11 cellular contexts compared by ENCODE assay signal in the genomic region with DNA sequence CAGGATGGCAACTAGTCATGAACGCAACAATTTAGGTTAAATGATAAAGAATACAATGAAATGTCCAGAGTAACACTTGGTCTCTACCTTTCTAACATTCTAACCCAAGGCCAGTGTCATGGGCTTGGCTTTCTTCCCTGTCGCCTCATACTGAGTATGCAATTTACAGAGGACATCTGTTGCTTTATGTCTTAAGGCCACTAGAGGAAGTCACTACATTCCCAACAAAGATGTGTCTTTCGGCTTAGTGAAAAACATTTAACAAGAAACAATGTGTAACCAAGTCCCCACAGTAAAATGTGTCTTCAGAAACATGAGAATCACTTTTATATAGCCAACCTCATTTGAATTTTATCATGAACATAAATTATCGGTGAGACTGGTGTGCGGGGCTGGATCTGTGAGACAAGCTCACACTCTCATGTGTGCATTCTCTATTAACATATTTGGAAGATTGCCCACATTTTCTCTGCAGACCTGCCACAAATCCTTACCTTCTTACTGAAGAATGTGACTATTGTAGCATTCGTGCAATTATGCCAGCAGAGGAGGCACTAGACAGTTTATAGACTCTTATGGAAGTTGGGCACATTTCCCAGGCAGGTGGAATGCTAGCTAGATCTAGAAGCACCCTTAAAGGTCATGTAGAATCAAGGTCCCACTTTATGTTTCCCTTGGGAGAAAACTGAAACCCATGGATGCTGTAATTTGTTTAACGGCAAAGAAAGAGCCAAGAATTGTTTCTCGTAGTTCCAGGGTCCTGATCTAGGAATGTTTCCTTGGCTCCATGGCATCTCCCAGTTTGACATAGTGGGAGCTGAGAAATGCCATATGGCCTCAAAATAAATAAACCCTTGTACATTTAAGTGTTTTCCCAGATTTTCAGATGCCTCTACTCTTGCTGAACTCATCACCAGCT.
A peak's percentile ranks its signal among the peaks of the same experiment; 100 is the strongest.
DNase-seq lines count a peak whose midpoint lies in the region; TF ChIP-seq lines count a peak whose summit lies in the region.
"Had no signal": no experiment of that assay in that cellular context is flagged by ENCODE, and none has a peak within 500 bp of the region (broad histone marks: within the 10 kb centered on the region; RNA-seq: fewer than 3 reads in every experiment).

No MANE protein-coding gene starts in this region.

- CTCF ChIA-PET in RWPE1 (lab: Yijun Ruan, JAX): no interaction called here

- no peaks in the 10 kb centered on the region for H3K9me3 ChIP-seq in Loucy (ENCODE audit: insufficient read depth, low read depth, low read length)
- H3K9me3 ChIP-seq: tibial artery had no signal

- no peak overlapping the region for H3K27ac ChIP-seq in RWPE1
- H3K27ac ChIP-seq: tibial artery had no signal

- H3K36me3 ChIP-seq in Loucy (ENCODE audit: insufficient read depth, low read length): no peaks in the 10 kb centered on the region
- H3K36me3 ChIP-seq: tibial artery had no signal

- no peak overlapping the region; the same call in 1 of the 2 replicates for H2AFZ ChIP-seq in Loucy (ENCODE audit: low read length)

- no peaks in the 10 kb centered on the region for H4K20me1 ChIP-seq in Loucy (ENCODE audit: insufficient read depth, low read length, poor library complexity, severe bottlenecking)

- H3K4me2 ChIP-seq in Loucy (ENCODE audit: low read depth, low read length, poor library complexity, severe bottlenecking): no peak overlapping the region

- TF ChIP-seq CTCF in Loucy (conservative IDR thresholded peaks at IDR 0.05; ENCODE audit: low read length) (peak; percentile 55), lower leg skin (IDR thresholded peaks at IDR 0.05) (no peak), RWPE1 (conservative IDR thresholded peaks at IDR 0.05; ENCODE audit: low read depth) (no peak)

- intact Hi-C loops in lower leg skin (cut with DNase I; ENCODE audit: low total_unique reads): no loop called here

- WGBS in lower leg skin, 2 donors: 52 to 64% methylated on average over 8 of the region's 8 CpGs

- no peaks in the 10 kb centered on the region for H3K9me2 ChIP-seq in Loucy (replicated peaks; ENCODE audit: low read depth, low read length)

- no peaks in the 10 kb centered on the region for H3K4me1 ChIP-seq in Loucy (ENCODE audit: insufficient read depth, low read length, poor library complexity, severe bottlenecking)

- no peaks in the 10 kb centered on the region for H3K27me3 ChIP-seq in Loucy (ENCODE audit: insufficient read depth, low read length, poor library complexity, severe bottlenecking)
- H3K27me3 ChIP-seq: tibial artery had no signal

- DNase-seq in DMS153 treated with DMSO at 0.1 percent for 48 hours (lab: John Stamatoyannopoulos, UW; ENCODE audit: unreplicated experiment) (peak; percentile 54), OCI-M1 (lab: John Stamatoyannopoulos, UW) (peak; percentile 40), iPS-NIHi7 (ENCODE audit: extremely low spot score) (peak; percentile 19), lower leg skin (ENCODE audit: low spot score in 2 of 2) (no peak), GM03348 (ENCODE audit: low spot score) (no peak), NCI-H2081 treated with DMSO at 0.1 percent for 48 hours (lab: John Stamatoyannopoulos, UW) (no peak), RWPE1 (ENCODE audit: low spot score) (no peak)
- DNase-seq: activated CD4-positive, alpha-beta T cell treated with anti-CD3 and anti-CD28 coated beads, Interleukin-2, amount 10 ng/mL, durations not matched to agents 7 days and 5 days; EL; tibial artery had no signal

- no peak overlapping the region for H3K9ac ChIP-seq in Loucy (ENCODE audit: low read depth, low read length, poor library complexity, severe bottlenecking)

- POLR2A ChIA-PET in RWPE1 (lab: Yijun Ruan, JAX; ENCODE audit: low non-redundant PET): no interaction called here

- no peaks in the 10 kb centered on the region for H3K79me2 ChIP-seq in Loucy (ENCODE audit: insufficient read depth, low read length)

- no peaks in the 10 kb centered on the region for H3F3A ChIP-seq in Loucy (ENCODE audit: low read depth)

- H3K4me3 ChIP-seq in Loucy (ENCODE audit: low read length, poor library complexity, severe bottlenecking): no peak overlapping the region
- no peak overlapping the region for H3K4me3 ChIP-seq in lower leg skin (ENCODE audit: low read depth, poor library complexity, severe bottlenecking)
- H3K4me3 ChIP-seq: tibial artery had no signal

- TF ChIP-seq POLR2A in lower leg skin (IDR thresholded peaks at IDR 0.05): no peak

Comparison
In these comparisons a context has a peak if more than half of its experiments do, and no peak if none do; other contexts are left out.
1. DNase-seq: peak in DMS153 treated with DMSO at 0.1 percent for 48 hours (single experiment), OCI-M1 (single experiment) and iPS-NIHi7 (single experiment); none in lower leg skin (0 of 2), GM03348 (single experiment), NCI-H2081 treated with DMSO at 0.1 percent for 48 hours (single experiment) and RWPE1 (single experiment).